Comparison of ENCODE assay signal across 2 cellular contexts in genomic region chr1:24268555-24268954, GRCh38. TPM values are rescaled to one million over a fixed set of nuclear protein-coding genes. Genes with fewer than 3 reads are reported as not detected.
"Had no signal": no experiment of that assay in that cellular context is flagged by ENCODE, and none has a peak within 500 bp of the region (broad histone marks: within the 10 kb centered on the region; RNA-seq: fewer than 3 reads in every experiment).

No MANE protein-coding gene starts in this region.

RNA-seq across cellular contexts. Expression of gene GRHL3, which starts 50.6 kb away (rescaled TPM):
- total RNA-seq: LHCN-M2, M059J had no signal
